8 cellular contexts compared by ENCODE assay signal in genomic region chr17:21275579-21276339, GRCh38. TPM values are rescaled to one million over a fixed set of nuclear protein-coding genes. Genes with fewer than 3 reads are reported as not detected.
DNase-seq lines count a peak whose midpoint lies in the region; ATAC-seq, FAIRE-seq and TF ChIP-seq lines count a peak whose summit lies in the region.

No MANE protein-coding gene starts in this region.

- H3K36me3 ChIP-seq in CD8-positive, alpha-beta memory T cell (ENCODE audit: insufficient read depth, low read length), result no peaks in the 10 kb centered on the region
- H3K36me3 ChIP-seq in endothelial cell of umbilical vein (ENCODE audit: control insufficient read depth in 2 of 2, extremely low read depth in 1 of 2, insufficient read depth in 2 of 2, low read length in 2 of 2) (no peaks in the 10 kb centered on the region), mucosa of descending colon (ENCODE audit: low read depth) (no peaks in the 10 kb centered on the region)

- peak overlapping the region; percentile 67 to 96 (median 88) for H3K27ac Mint-ChIP-seq in CD8-positive, alpha-beta memory T cell

- peaks cover 34 to 46% (median 41%) of the 10 kb centered on the region in 3 donors for H3K4me1 Mint-ChIP-seq in CD8-positive, alpha-beta memory T cell

- peak overlapping the region; percentile 66 for H3K4me3 ChIP-seq in CD8-positive, alpha-beta memory T cell (ENCODE audit: low read length)
- H3K4me3 ChIP-seq in endothelial cell of umbilical vein (replicated peaks in 1 of 3; ENCODE audit: insufficient read depth in 1 of 3, low read depth in 1 of 3, low read length in 3 of 3), result peak overlapping the region; percentile 5 to 56 (median 39)
- H3K4me3 ChIP-seq in mucosa of descending colon, result peak overlapping the region; percentile 27

- no peak for TF ChIP-seq CTCF in endothelial cell of umbilical vein (IDR thresholded peaks at IDR 0.05; ENCODE audit: extremely low read depth in 1 of 2, insufficient read depth in 1 of 2, low read depth in 1 of 2, low read length in 2 of 2)
- TF ChIP-seq CTCF in mucosa of descending colon (IDR thresholded peaks at IDR 0.05), result no peak

- H3K9me3 Mint-ChIP-seq in CD8-positive, alpha-beta memory T cell, result no peaks in the 10 kb centered on the region

- POLR2A ChIA-PET in CD8-positive, alpha-beta memory T cell (lab: Charles Lee), result interaction anchor here (0.6 to 2.4 kb wide), 10 partner anchors 8 to 248 kb away, joined by 3 to 18 read pairs (median 4); partner anchors contain the start of genes NATD1 and USP22
- POLR2A ChIA-PET in endothelial cell of umbilical vein (lab: Charles Lee), result no interaction called here

- H3K27ac ChIP-seq in CD8-positive, alpha-beta memory T cell (ENCODE audit: low read depth, low read length), result peak overlapping the region; percentile 60
- no peak overlapping the region for H3K27ac ChIP-seq in endothelial cell of umbilical vein (ENCODE audit: insufficient read depth, low read depth, low read length)

- BruUV-seq in endothelial cell of umbilical vein (replicated peaks; lab: Mats Ljungman, UMichigan), result no TSS peak

- H2AFZ ChIP-seq in endothelial cell of umbilical vein (ENCODE audit: low read depth, low read length), result peak overlapping the region; percentile 98

- no peaks in the 10 kb centered on the region for H3K9me3 ChIP-seq in CD8-positive, alpha-beta memory T cell (ENCODE audit: low read length)
- H3K9me3 ChIP-seq in endothelial cell of umbilical vein (replicated peaks; ENCODE audit: control insufficient read depth, insufficient read depth, low read length), result no peaks in the 10 kb centered on the region
- H3K9me3 ChIP-seq in mucosa of descending colon, result no peaks in the 10 kb centered on the region

- peak overlapping the region; percentile 71 to 92 (median 89) for H3K4me3 Mint-ChIP-seq in CD8-positive, alpha-beta memory T cell

- no peaks in the 10 kb centered on the region for H3K9me1 ChIP-seq in endothelial cell of umbilical vein (replicated peaks; ENCODE audit: control insufficient read depth, extremely low read depth, insufficient read depth, low read length)

- FAIRE-seq in endothelial cell of umbilical vein (lab: Jason Lieb, UNC), result peak; percentile 96

- H3K4me2 ChIP-seq in endothelial cell of umbilical vein (ENCODE audit: insufficient read depth, low read length), result peak overlapping the region; percentile 89

- intact Hi-C loops in endothelial cell of umbilical vein (cut with micrococcal nuclease) (loop anchor here (1.0 to 2.0 kb wide), 2 partner anchors 9 to 61 kb away; partner anchors contain the start of genes MAP2K3 and TMEM11), mucosa of descending colon (cut with DNase I, micrococcal nuclease) (loop anchor here in 1 of 2 donors (10.0 kb wide), 1 partner anchor 151 kb away; the partner anchor contains the start of gene DHRS7B)

- H3K27me3 ChIP-seq in CD8-positive, alpha-beta memory T cell (ENCODE audit: insufficient read depth, low read length, poor library complexity, severe bottlenecking), result no peaks in the 10 kb centered on the region
- no peaks in the 10 kb centered on the region for H3K27me3 ChIP-seq in endothelial cell of umbilical vein (ENCODE audit: control insufficient read depth in 2 of 2, insufficient read depth in 2 of 2, low read length in 2 of 2)

- H4K20me1 ChIP-seq in endothelial cell of umbilical vein (replicated peaks; ENCODE audit: control insufficient read depth, extremely low read depth, insufficient read depth, low read length), result no peaks in the 10 kb centered on the region

- CTCF ChIA-PET in CD8-positive, alpha-beta memory T cell (lab: Charles Lee), result interaction anchor here (1.1 to 4.0 kb wide), 9 partner anchors 11 to 237 kb away, joined by 3 to 27 read pairs (median 5); no protein-coding TSS in a partner anchor
- CTCF ChIA-PET in endothelial cell of umbilical vein (lab: Charles Lee), result interaction anchor here (0.8 to 9.0 kb wide), 9 partner anchors 10 to 236 kb away, joined by 3 to 71 read pairs (median 6); partner anchors contain the start of gene USP22

- TF ChIP-seq POLR2A in endothelial cell of umbilical vein (IDR thresholded peaks at IDR 0.05; ENCODE audit: low read depth, low read length), result peak; percentile 76

- H3K9ac ChIP-seq in endothelial cell of umbilical vein (replicated peaks; ENCODE audit: extremely low read depth, insufficient read depth, low read length), result no peak overlapping the region

- dilution Hi-C loops in endothelial cell of umbilical vein (cut with MboI; ENCODE audit: extremely low pct_ligation_motif_present, low sequenced_read_pairs), result no loop called here

- no peaks in the 10 kb centered on the region for H3K79me2 ChIP-seq in endothelial cell of umbilical vein (ENCODE audit: control insufficient read depth, insufficient read depth, low read length)

- peaks cover 0 to 1% (median 0%) of the 10 kb centered on the region in 3 donors for H3K36me3 Mint-ChIP-seq in CD8-positive, alpha-beta memory T cell

- peaks cover 0 to 1% of the 10 kb centered on the region in 2 donors for H3K27me3 Mint-ChIP-seq in CD8-positive, alpha-beta memory T cell

- peak; percentile 86 to 95 (median 92) for DNase-seq in CD8-positive, alpha-beta memory T cell
- DNase-seq in NOMO-1 treated with DMSO at 0.1 percent for 48 hours (lab: John Stamatoyannopoulos, UW; ENCODE audit: unreplicated experiment) (peak; percentile 74), endothelial cell of umbilical vein (ENCODE audit: low read depth, low spot score) (peak; percentile 81), mucosa of descending colon (peak; percentile 97 to 98 (median 98))
- DNase-seq in activated CD8-positive, alpha-beta memory T cell treated with anti-CD3 and anti-CD28 coated beads, Interleukin-2, amount 50 U/mL, for 24 hours (ENCODE audit: extremely low read depth), result peak; percentile 90
- peak; percentile 96 for DNase-seq in stimulated activated CD8-positive, alpha-beta memory T cell treated with anti-CD3 and anti-CD28 coated beads, Interleukin-4, amount 100 ng/mL, for 24 hours (ENCODE audit: low read depth)

- ATAC-seq in GM19397 (IDR thresholded peaks at IDR 0.05; ENCODE audit: unreplicated experiment) (peak; percentile 96), HG03521 (IDR thresholded peaks at IDR 0.05; ENCODE audit: unreplicated experiment) (peak; percentile 89), mucosa of descending colon (peak; percentile 94)

- peaks cover 45% of the 10 kb centered on the region for H3K4me1 ChIP-seq in CD8-positive, alpha-beta memory T cell (ENCODE audit: insufficient read depth, low read length)
- H3K4me1 ChIP-seq in endothelial cell of umbilical vein (ENCODE audit: control insufficient read depth, extremely low read depth, insufficient read depth, low read length) (peaks cover 11% of the 10 kb centered on the region), mucosa of descending colon (ENCODE audit: low read depth) (peaks cover 13% of the 10 kb centered on the region)

TF ChIP-seq in endothelial cell of umbilical vein, 7 proteins besides CTCF, POLR2A, EP300 and RAD21:
- TF ChIP-seq POLR2AphosphoS5 (IDR thresholded peaks at IDR 0.05; ENCODE audit: insufficient read depth, low read depth, low read length) (no peak), GATA2 (IDR thresholded peaks at IDR 0.05; ENCODE audit: insufficient read depth, insufficient read length, low read depth, low read length) (no peak), EZH2 (IDR thresholded peaks at IDR 0.05; ENCODE audit: borderline replicate concordance, low read depth, low read length, severe bottlenecking) (peak; percentile 5), MYC (IDR thresholded peaks at IDR 0.05; ENCODE audit: low read depth, low read length) (no peak), FOS (IDR thresholded peaks at IDR 0.05; ENCODE audit: borderline replicate concordance, insufficient read depth, low read length) (no peak), JUN (IDR thresholded peaks at IDR 0.05; ENCODE audit: borderline replicate concordance, insufficient read depth, insufficient read length, low read depth) (no peak)
- TF ChIP-seq, protein P1, sequence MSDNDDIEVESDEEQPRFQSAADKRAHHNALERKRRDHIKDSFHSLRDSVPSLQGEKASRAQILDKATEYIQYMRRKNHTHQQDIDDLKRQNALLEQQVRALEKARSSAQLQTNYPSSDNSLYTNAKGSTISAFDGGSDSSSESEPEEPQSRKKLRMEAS (IDR thresholded peaks at IDR 0.05; ENCODE audit: insufficient read depth, insufficient read length), result peak; percentile 72

RNA-seq across cellular contexts. Expression of gene MAP2K3, which starts 8.8 kb away (rescaled TPM):
- total RNA-seq in CD8-positive, alpha-beta memory T cell, result 100 to 1,000 TPM; 139 to 150 TPM
- 99.8 TPM for polyA plus RNA-seq in CD8-positive, alpha-beta memory T cell
- total RNA-seq in endothelial cell of umbilical vein (33.2 and 36.3 TPM in 2 replicates), mucosa of descending colon (10 to 100 TPM; 46.0 to 75.5 (median 67.1) TPM)
- polyA plus RNA-seq in endothelial cell of umbilical vein, result 13.5 and 15.3 TPM in 2 replicates
- 18.8 and 18.9 TPM in 2 replicates for polyA plus RNA-seq in endothelial cell of umbilical vein (2011; cell fraction: cytosol; rRNA removed)
- 17.6 and 18.2 TPM in 2 replicates for polyA plus RNA-seq in endothelial cell of umbilical vein (2011; cell fraction: nucleus; rRNA removed)
- polyA plus RNA-seq in endothelial cell of umbilical vein (2012), result 34.8 and 38.0 TPM in 2 replicates
- 9.7 and 9.8 TPM in 2 replicates for polyA minus RNA-seq in endothelial cell of umbilical vein
- 15.7 TPM for polyA minus RNA-seq in endothelial cell of umbilical vein (2011; cell fraction: cytosol; rRNA and poly(A)+ RNA removed)
- 9.1 and 15.9 TPM in 2 replicates for polyA minus RNA-seq in endothelial cell of umbilical vein (2011; cell fraction: nucleus; rRNA and poly(A)+ RNA removed)

RNA-seq across cellular contexts. Expression of gene NATD1, which starts 22.5 kb away (rescaled TPM):
- total RNA-seq in CD8-positive, alpha-beta memory T cell, result 1 to 10 TPM; 2.7 to 2.8 TPM
- polyA plus RNA-seq in CD8-positive, alpha-beta memory T cell, result 3.0 TPM
- total RNA-seq in endothelial cell of umbilical vein (7.2 and 8.1 TPM in 2 replicates), mucosa of descending colon (10 to 100 TPM in 1 of 3 donors, 1 to 10 TPM in 2; 3.9 to 11.1 (median 7.2) TPM)
- 6.9 and 7.0 TPM in 2 replicates for polyA plus RNA-seq in endothelial cell of umbilical vein
- polyA plus RNA-seq in endothelial cell of umbilical vein (2011; cell fraction: cytosol; rRNA removed), result 6.2 and 7.6 TPM in 2 replicates
- 4.6 and 5.3 TPM in 2 replicates for polyA plus RNA-seq in endothelial cell of umbilical vein (2011; cell fraction: nucleus; rRNA removed)
- 4.0 and 7.0 TPM in 2 replicates for polyA plus RNA-seq in endothelial cell of umbilical vein (2012)
- polyA minus RNA-seq in endothelial cell of umbilical vein, result 6.2 and 6.7 TPM in 2 replicates
- polyA minus RNA-seq in endothelial cell of umbilical vein (2011; cell fraction: cytosol; rRNA and poly(A)+ RNA removed), result 1.5 TPM
- polyA minus RNA-seq in endothelial cell of umbilical vein (2011; cell fraction: nucleus; rRNA and poly(A)+ RNA removed), result 2.9 and 4.6 TPM in 2 replicates
